In genomic region chr2:212939777-212940531, GRCh38 we compare ENCODE assay signal across 11 cellular contexts.
A peak's percentile ranks its signal among the peaks of the same experiment; 100 is the strongest.
DNase-seq lines count a peak whose midpoint lies in the region; ATAC-seq and TF ChIP-seq lines count a peak whose summit lies in the region.
"Had no signal": no experiment of that assay in that cellular context is flagged by ENCODE, and none has a peak within 500 bp of the region (broad histone marks: within the 10 kb centered on the region; RNA-seq: fewer than 3 reads in every experiment).

No MANE protein-coding gene starts in this region.

- H3K36me3 ChIP-seq in hepatocyte (replicated peaks; ENCODE audit: insufficient read depth, low read depth): no peaks in the 10 kb centered on the region
- no peaks in the 10 kb centered on the region for H3K36me3 ChIP-seq in CD8-positive, alpha-beta memory T cell (ENCODE audit: insufficient read depth, low read length)
- H3K36me3 ChIP-seq: cardiac muscle cell had no signal

- WGBS in hepatocyte (ENCODE audit: low lambda C conversion rate, missing lambda C conversion rate): 41% methylated on average over 8 of the region's 8 CpGs

- H3K9me3 Mint-ChIP-seq in type B pancreatic cell: peaks cover 5% of the 10 kb centered on the region
- H3K9me3 Mint-ChIP-seq in CD8-positive, alpha-beta memory T cell: peaks cover 0 to 2% (median 0%) of the 10 kb centered on the region in 5 donors
- H3K9me3 Mint-ChIP-seq in activated CD4-positive, alpha-beta memory T cell treated with anti-CD3 and anti-CD28 coated beads, Interleukin-2, amount 10 ng/mL, durations not matched to agents 7 days and 5 days: peaks cover 5% of the 10 kb centered on the region
- H3K9me3 Mint-ChIP-seq: activated T-helper 17 cell treated with anti-CD3 and anti-CD28 coated beads, Interleukin-2, amount 50 U/mL, for 72 hours had no signal

- peaks cover 15% of the 10 kb centered on the region for H3K4me1 ChIP-seq in hepatocyte (ENCODE audit: insufficient read depth)
- H3K4me1 ChIP-seq in CD8-positive, alpha-beta memory T cell (ENCODE audit: insufficient read depth, low read length): no peaks in the 10 kb centered on the region

- no peak for TF ChIP-seq CTCF in hepatocyte (IDR thresholded peaks at IDR 0.05; ENCODE audit: poor library complexity)
- no peak for TF ChIP-seq CTCF in type B pancreatic cell (conservative IDR thresholded peaks at IDR 0.05)

- ATAC-seq in HG03520 (IDR thresholded peaks at IDR 0.05; ENCODE audit: unreplicated experiment): no peak
- ATAC-seq: activated T-helper 17 cell treated with anti-CD3 and anti-CD28 coated beads, Interleukin-2, amount 50 U/mL, for 72 hours had no signal

- H3K9me2 ChIP-seq in hepatocyte (replicated peaks; ENCODE audit: insufficient read depth): no peaks in the 10 kb centered on the region

- peaks cover 12% of the 10 kb centered on the region for H3K4me1 Mint-ChIP-seq in type B pancreatic cell (ENCODE audit: unreplicated experiment)
- H3K4me1 Mint-ChIP-seq in CD8-positive, alpha-beta memory T cell: no peaks in the 10 kb centered on the region
- H3K4me1 Mint-ChIP-seq in activated CD4-positive, alpha-beta memory T cell treated with anti-CD3 and anti-CD28 coated beads, Interleukin-2, amount 10 ng/mL, durations not matched to agents 7 days and 5 days: peaks cover 3% of the 10 kb centered on the region
- H3K4me1 Mint-ChIP-seq: activated T-helper 17 cell treated with anti-CD3 and anti-CD28 coated beads, Interleukin-2, amount 50 U/mL, for 72 hours had no signal

- no peak overlapping the region for H2AFZ ChIP-seq in hepatocyte

- peak; percentile 93 for DNase-seq in NCI-H1092 treated with DMSO at 0.1 percent for 48 hours (lab: John Stamatoyannopoulos, UW)
- DNase-seq in NCI-H69 (lab: John Stamatoyannopoulos, UW): peak; percentile 96
- peak; percentile 78 for DNase-seq in hepatocyte (ENCODE audit: low spot score)
- DNase-seq in type B pancreatic cell (ENCODE audit: extremely low spot score, unreplicated experiment): no peak
- no peak for DNase-seq in CD8-positive, alpha-beta memory T cell
- no peak for DNase-seq in activated CD4-positive, alpha-beta memory T cell treated with anti-CD3 and anti-CD28 coated beads, Interleukin-2, amount 10 ng/mL, durations not matched to agents 7 days and 5 days
- no peak for DNase-seq in DMS 273 (lab: John Stamatoyannopoulos, UW; ENCODE audit: unreplicated experiment)
- DNase-seq: NK-92 treated with Interleukin-12 subunit alpha and Interleukin-12 subunit beta, amount 100 ng/mL, for 24 hours had no signal

- CTCF ChIA-PET in CD8-positive, alpha-beta memory T cell (lab: Charles Lee): no interaction called here
- CTCF ChIA-PET in activated CD4-positive, alpha-beta memory T cell treated with anti-CD3 and anti-CD28 coated beads, Interleukin-2, amount 10 ng/mL, durations not matched to agents 7 days and 5 days (lab: Charles Lee): no interaction called here

- peaks cover 4% of the 10 kb centered on the region for H3K36me3 Mint-ChIP-seq in type B pancreatic cell
- H3K36me3 Mint-ChIP-seq in CD8-positive, alpha-beta memory T cell: peaks cover 0 to 3% (median 1%) of the 10 kb centered on the region in 3 donors
- H3K36me3 Mint-ChIP-seq in activated CD4-positive, alpha-beta memory T cell treated with anti-CD3 and anti-CD28 coated beads, Interleukin-2, amount 10 ng/mL, durations not matched to agents 7 days and 5 days (ENCODE audit: low read depth): no peaks in the 10 kb centered on the region

- no peak overlapping the region for H3K4me2 ChIP-seq in hepatocyte

- peak overlapping the region; percentile 66 for H3K4me3 Mint-ChIP-seq in type B pancreatic cell
- no peak overlapping the region for H3K4me3 Mint-ChIP-seq in CD8-positive, alpha-beta memory T cell
- no peak overlapping the region for H3K4me3 Mint-ChIP-seq in activated CD4-positive, alpha-beta memory T cell treated with anti-CD3 and anti-CD28 coated beads, Interleukin-2, amount 10 ng/mL, durations not matched to agents 7 days and 5 days
- H3K4me3 Mint-ChIP-seq: activated T-helper 17 cell treated with anti-CD3 and anti-CD28 coated beads, Interleukin-2, amount 50 U/mL, for 72 hours had no signal

- H3K27me3 Mint-ChIP-seq in type B pancreatic cell: no peaks in the 10 kb centered on the region
- H3K27me3 Mint-ChIP-seq in CD8-positive, alpha-beta memory T cell: no peaks in the 10 kb centered on the region
- no peaks in the 10 kb centered on the region for H3K27me3 Mint-ChIP-seq in activated CD4-positive, alpha-beta memory T cell treated with anti-CD3 and anti-CD28 coated beads, Interleukin-2, amount 10 ng/mL, durations not matched to agents 7 days and 5 days
- H3K27me3 Mint-ChIP-seq: activated T-helper 17 cell treated with anti-CD3 and anti-CD28 coated beads, Interleukin-2, amount 50 U/mL, for 72 hours had no signal

- H3K9me3 ChIP-seq in hepatocyte (ENCODE audit: low read depth): no peaks in the 10 kb centered on the region
- H3K9me3 ChIP-seq in CD8-positive, alpha-beta memory T cell (ENCODE audit: low read length): no peaks in the 10 kb centered on the region

- H3K4me3 ChIP-seq in hepatocyte: no peak overlapping the region
- no peak overlapping the region for H3K4me3 ChIP-seq in CD8-positive, alpha-beta memory T cell (ENCODE audit: low read length)
- H3K4me3 ChIP-seq: cardiac muscle cell had no signal

- H3K27me3 ChIP-seq in hepatocyte: no peaks in the 10 kb centered on the region
- H3K27me3 ChIP-seq in CD8-positive, alpha-beta memory T cell (ENCODE audit: insufficient read depth, low read length, poor library complexity, severe bottlenecking): no peaks in the 10 kb centered on the region
- H3K27me3 ChIP-seq: cardiac muscle cell had no signal

- peak overlapping the region; percentile 75 for H3K27ac Mint-ChIP-seq in type B pancreatic cell
- no peak overlapping the region for H3K27ac Mint-ChIP-seq in CD8-positive, alpha-beta memory T cell
- H3K27ac Mint-ChIP-seq in activated CD4-positive, alpha-beta memory T cell treated with anti-CD3 and anti-CD28 coated beads, Interleukin-2, amount 10 ng/mL, durations not matched to agents 7 days and 5 days: no peak overlapping the region
- H3K27ac Mint-ChIP-seq: activated T-helper 17 cell treated with anti-CD3 and anti-CD28 coated beads, Interleukin-2, amount 50 U/mL, for 72 hours had no signal

- H4K20me1 ChIP-seq in hepatocyte (ENCODE audit: insufficient read depth, poor library complexity, severe bottlenecking): no peaks in the 10 kb centered on the region

- H3K79me2 ChIP-seq in hepatocyte: no peaks in the 10 kb centered on the region

- POLR2A ChIA-PET in CD8-positive, alpha-beta memory T cell (lab: Charles Lee): no interaction called here
- POLR2A ChIA-PET in activated CD4-positive, alpha-beta memory T cell treated with anti-CD3 and anti-CD28 coated beads, Interleukin-2, amount 10 ng/mL, durations not matched to agents 7 days and 5 days (lab: Charles Lee): interaction anchor here (0.7 to 1.7 kb wide), 2 partner anchors 10 to 77 kb away, joined by 3 read pairs; no protein-coding TSS in a partner anchor

- peak overlapping the region; percentile 14 for H3K27ac ChIP-seq in hepatocyte
- H3K27ac ChIP-seq in CD8-positive, alpha-beta memory T cell (ENCODE audit: low read depth, low read length): no peak overlapping the region

Comparison
In these comparisons a context has a peak if more than half of its experiments do, and no peak if none do; other contexts are left out.
1. DNase-seq: peak in NCI-H1092 treated with DMSO at 0.1 percent for 48 hours (single experiment), NCI-H69 (single experiment) and hepatocyte (single experiment); none in type B pancreatic cell (single experiment), CD8-positive, alpha-beta memory T cell (0 of 5), activated CD4-positive, alpha-beta memory T cell treated with anti-CD3 and anti-CD28 coated beads, Interleukin-2, amount 10 ng/mL, durations not matched to agents 7 days and 5 days (single experiment) and DMS 273 (single experiment).